ENCODE assay signal across 1 cellular context in genomic region chr15:43293402-43293801, GRCh38.
TF ChIP-seq lines count a peak whose summit lies in the region.

No MANE protein-coding gene starts in this region.

TF ChIP-seq in K562, 482 proteins besides CTCF, POLR2A, EP300 and RAD21 (continued from another document):
- TF ChIP-seq UBTF (IDR thresholded peaks at IDR 0.05; ENCODE audit: borderline replicate concordance in 1 of 2, low read depth in 2 of 2, low read length in 2 of 2) (peak in 1 of 2 experiments; percentile 67; a peak in 1 of 4 replicates), KDM4B (IDR thresholded peaks at IDR 0.05; ENCODE audit: borderline replicate concordance in 2 of 2, low read depth in 1 of 2) (no peak), RFX5 (IDR thresholded peaks at IDR 0.05; ENCODE audit: low read depth, low read length) (no peak), BRF2 (IDR thresholded peaks at IDR 0.05; ENCODE audit: borderline replicate concordance, insufficient read depth, insufficient read length) (no peak), ZBTB7A (IDR thresholded peaks at IDR 0.05; ENCODE audit: borderline replicate concordance, control insufficient read depth, low read depth, low read length) (peak; percentile 63; the same call in 1 of the 2 replicates)
